1 cellular context compared by ENCODE assay signal in genomic region chr1:211281322-211282022, GRCh38.
TF ChIP-seq lines count a peak whose summit lies in the region.

No MANE protein-coding gene starts in this region.

TF ChIP-seq in A549, 52 proteins besides CTCF, POLR2A, EP300 and RAD21 (continued from another document):
- no peak for TF ChIP-seq BHLHE40 (IDR thresholded peaks at IDR 0.05; ENCODE audit: low read depth, low read length)
